17 cellular contexts compared by ENCODE assay signal in genomic region chr18:41899535-41899934, GRCh38.
DNase-seq lines count a peak whose midpoint lies in the region; TF ChIP-seq lines count a peak whose summit lies in the region.
"Had no signal": no experiment of that assay in that cellular context is flagged by ENCODE, and none has a peak within 500 bp of the region (broad histone marks: within the 10 kb centered on the region; RNA-seq: fewer than 3 reads in every experiment).

No MANE protein-coding gene starts in this region.

- peak; percentile 16 for TF ChIP-seq CTCF in GM06990 (IDR thresholded peaks at IDR 0.05; ENCODE audit: insufficient read depth, low read length, poor library complexity, severe bottlenecking)
- peak; percentile 27 for TF ChIP-seq CTCF in choroid plexus epithelial cell (conservative IDR thresholded peaks at IDR 0.05; ENCODE audit: low read depth, low read length)

- H3K27me3 ChIP-seq in GM06990 (replicated peaks; ENCODE audit: control insufficient read depth, insufficient read depth, low read length): no peaks in the 10 kb centered on the region
- H3K27me3 ChIP-seq: thyroid gland had no signal

- in situ Hi-C loops in ACHN (cut with HindIII; ENCODE audit: low pct_ligation_motif_present, low pct_unique_long_range_greater_than_20kb, low sequenced_read_pairs): no loop called here

- H3K4me3 ChIP-seq in GM06990 (replicated peaks; ENCODE audit: low read depth, low read length) (no peak overlapping the region), choroid plexus epithelial cell (ENCODE audit: low read depth, low read length) (no peak overlapping the region)
- H3K4me3 ChIP-seq: thyroid gland had no signal

- DNase-seq in ACHN (peak; percentile 11), GM06990 (ENCODE audit: extremely low read depth, insufficient read length) (no peak), NCI-H69 (lab: John Stamatoyannopoulos, UW) (peak; percentile 48), choroid plexus epithelial cell (ENCODE audit: low read depth) (peak; percentile 14), germinal center (ENCODE audit: low spot score) (no peak), NCI-H2227 treated with DMSO at 0.1 percent for 48 hours (lab: John Stamatoyannopoulos, UW) (no peak), CD1c-positive myeloid dendritic cell (ENCODE audit: extremely low spot score) (no peak)
- DNase-seq in activated effector memory CD4-positive, alpha-beta T cell treated with anti-CD3 and anti-CD28 coated beads, Interleukin-2, amount 50 U/mL, for 16 hours: no peak
- DNase-seq: activated T-cell treated with anti-CD3 and anti-CD28 coated beads, Interleukin-2, amount 50 U/mL, for 72 hours; cortex of kidney; HCEC 1CT; kidney glomerular epithelial cell; NCI-H1092; NCI-H2107; posterior cingulate gyrus; T1000; thyroid gland had no signal

- no peaks in the 10 kb centered on the region for H3K36me3 ChIP-seq in GM06990 (ENCODE audit: control insufficient read depth, insufficient read depth, low read length)
- H3K36me3 ChIP-seq: thyroid gland had no signal

Comparison
In these comparisons a context has a peak if more than half of its experiments do, and no peak if none do; other contexts are left out.
1. DNase-seq: peak in ACHN (single experiment), NCI-H69 (single experiment) and choroid plexus epithelial cell (single experiment); none in GM06990 (single experiment), germinal center (single experiment), NCI-H2227 treated with DMSO at 0.1 percent for 48 hours (single experiment), activated effector memory CD4-positive, alpha-beta T cell treated with anti-CD3 and anti-CD28 coated beads, Interleukin-2, amount 50 U/mL, for 16 hours (single experiment) and CD1c-positive myeloid dendritic cell (single experiment).